ENCODE assay signal across 18 cellular contexts in genomic region chr13:101140087-101140770, GRCh38.
"Had no signal": no experiment of that assay in that cellular context is flagged by ENCODE, and none has a peak within 500 bp of the region (broad histone marks: within the 10 kb centered on the region; RNA-seq: fewer than 3 reads in every experiment).

No MANE protein-coding gene starts in this region.

- H3K4me1 Mint-ChIP-seq: activated naive CD8-positive, alpha-beta T cell treated with anti-CD3 and anti-CD28 coated beads, Interleukin-2, amount 10 ng/mL, durations not matched to agents 7 days and 5 days; central memory CD8-positive, alpha-beta T cell; naive B cell; stimulated activated naive B cell treated with anti-CD40 and anti-IgM and Interleukin-4, amounts not matched to agents 10 μg/mL and 1 μg/mL and 100 μg/mL, for 72 hours had no signal

- H3K27me3 ChIP-seq: thyroid gland had no signal

- H3K36me3 ChIP-seq: gastrocnemius medialis, pancreas, thyroid gland had no signal

- H3K27ac ChIP-seq: gastrocnemius medialis, pancreas had no signal

- H3K4me1 ChIP-seq: gastrocnemius medialis, pancreas had no signal

- H3K9me3 Mint-ChIP-seq: activated naive CD8-positive, alpha-beta T cell treated with anti-CD3 and anti-CD28 coated beads, Interleukin-2, amount 10 ng/mL, durations not matched to agents 7 days and 5 days; activated T-helper 1 cell treated with anti-CD3 and anti-CD28 coated beads, Interleukin-12 subunit alpha, Interleukin-12 subunit beta, Interleukin-2, Interleukin-4 antibody, amounts not matched to agents 30 ng/mL and 10 ng/mL and 1 ng/mL, durations not matched to agents 14 hours and 24 hours and 36 hours; brain; central memory CD8-positive, alpha-beta T cell; effector memory CD8-positive, alpha-beta T cell had no signal

- DNase-seq: activated CD4-positive, alpha-beta T cell treated with anti-CD3 and anti-CD28 coated beads, Interleukin-2, amount 50 U/mL, for 1 hour; activated CD8-positive, alpha-beta memory T cell treated with anti-CD3 and anti-CD28 coated beads for 24 hours; activated naive CD4-positive, alpha-beta T cell; activated naive CD8-positive, alpha-beta T cell treated with anti-CD3 and anti-CD28 coated beads, Interleukin-2, amount 10 ng/mL, durations not matched to agents 7 days and 5 days; effector memory CD8-positive, alpha-beta T cell; erythroblast; gastrocnemius medialis; left cardiac atrium; naive B cell; pancreas; stimulated activated CD4-positive, alpha-beta T cell treated with anti-CD3 and anti-CD28 coated beads, Interleukin-15, amount 100 ng/mL, for 24 hours; stimulated activated CD4-positive, alpha-beta T cell treated with anti-CD3 and anti-CD28 coated beads, Interleukin-4, amount 100 ng/mL, for 1 hour; stimulated activated naive B cell treated with anti-CD40 and anti-IgM and Interleukin-4, amounts not matched to agents 10 μg/mL and 1 μg/mL and 100 μg/mL, for 72 hours had no signal

- H3K4me3 ChIP-seq: gastrocnemius medialis, pancreas, thyroid gland had no signal

- FAIRE-seq: pancreas, urothelium cell line had no signal

- H3K9me3 ChIP-seq: gastrocnemius medialis, pancreas, thyroid gland had no signal

- H3K27ac Mint-ChIP-seq: activated naive CD8-positive, alpha-beta T cell treated with anti-CD3 and anti-CD28 coated beads, Interleukin-2, amount 10 ng/mL, durations not matched to agents 7 days and 5 days; activated T-helper 1 cell treated with anti-CD3 and anti-CD28 coated beads, Interleukin-12 subunit alpha, Interleukin-12 subunit beta, Interleukin-2, Interleukin-4 antibody, amounts not matched to agents 30 ng/mL and 10 ng/mL and 1 ng/mL, durations not matched to agents 14 hours and 24 hours and 36 hours; naive B cell; stimulated activated naive B cell treated with anti-CD40 and anti-IgM and Interleukin-4, amounts not matched to agents 10 μg/mL and 1 μg/mL and 100 μg/mL, for 72 hours had no signal

- H3K36me3 Mint-ChIP-seq: activated naive CD8-positive, alpha-beta T cell treated with anti-CD3 and anti-CD28 coated beads, Interleukin-2, amount 10 ng/mL, durations not matched to agents 7 days and 5 days; brain; naive B cell; stimulated activated naive B cell treated with anti-CD40 and anti-IgM and Interleukin-4, amounts not matched to agents 10 μg/mL and 1 μg/mL and 100 μg/mL, for 72 hours had no signal

- H3K4me3 Mint-ChIP-seq: activated naive CD8-positive, alpha-beta T cell treated with anti-CD3 and anti-CD28 coated beads, Interleukin-2, amount 10 ng/mL, durations not matched to agents 7 days and 5 days; activated T-helper 1 cell treated with anti-CD3 and anti-CD28 coated beads, Interleukin-12 subunit alpha, Interleukin-12 subunit beta, Interleukin-2, Interleukin-4 antibody, amounts not matched to agents 30 ng/mL and 10 ng/mL and 1 ng/mL, durations not matched to agents 14 hours and 24 hours and 36 hours; brain; central memory CD8-positive, alpha-beta T cell; effector memory CD8-positive, alpha-beta T cell; naive B cell; stimulated activated naive B cell treated with anti-CD40 and anti-IgM and Interleukin-4, amounts not matched to agents 10 μg/mL and 1 μg/mL and 100 μg/mL, for 72 hours had no signal
